In the genomic region with DNA sequence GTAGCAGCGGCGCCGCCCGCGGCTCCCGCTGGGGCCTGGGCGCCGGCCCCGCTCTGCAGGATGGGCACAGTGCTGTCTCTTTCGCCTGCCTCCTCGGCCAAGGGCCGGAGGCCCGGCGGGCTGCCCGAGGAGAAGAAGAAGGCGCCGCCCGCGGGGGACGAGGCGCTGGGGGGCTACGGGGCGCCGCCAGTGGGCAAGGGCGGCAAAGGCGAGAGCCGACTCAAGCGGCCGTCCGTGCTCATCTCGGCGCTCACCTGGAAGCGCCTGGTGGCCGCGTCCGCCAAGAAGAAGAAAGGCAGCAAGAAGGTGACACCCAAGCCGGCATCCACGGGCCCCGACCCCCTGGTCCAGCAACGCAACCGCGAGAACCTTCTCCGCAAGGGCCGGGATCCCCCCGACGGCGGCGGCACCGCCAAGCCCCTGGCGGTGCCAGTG, we compare ENCODE assay signal across 9 cellular contexts. TPM values are rescaled to one million over a fixed set of nuclear protein-coding genes. Genes with fewer than 3 reads are reported as not detected.
DNase-seq lines count a peak whose midpoint lies in the region; ATAC-seq, FAIRE-seq and TF ChIP-seq lines count a peak whose summit lies in the region.
"Had no signal": no experiment of that assay in that cellular context is flagged by ENCODE, and none has a peak within 500 bp of the region (broad histone marks: within the 10 kb centered on the region; RNA-seq: fewer than 3 reads in every experiment).

No MANE protein-coding gene starts in this region.

- no peak for FAIRE-seq in A549 (lab: Jason Lieb, UNC)
- FAIRE-seq in astrocyte (lab: Jason Lieb, UNC), result no peak

- H3K4me3 ChIP-seq in A549 (peak overlapping the region; percentile 64), astrocyte (ENCODE audit: insufficient read depth, low read depth, low read length) (peak overlapping the region; percentile 44)

- H2AFZ ChIP-seq in astrocyte (ENCODE audit: low read depth, low read length), result peak overlapping the region; percentile 80

- no peaks in the 10 kb centered on the region for H3K79me2 ChIP-seq in astrocyte (ENCODE audit: insufficient read depth, low read length)

- no peaks in the 10 kb centered on the region for H3K36me3 ChIP-seq in astrocyte (ENCODE audit: insufficient read depth, low read length)

- no peak for TF ChIP-seq EP300 in A549 (IDR thresholded peaks at IDR 0.05)

- no peak for TF ChIP-seq CTCF in A549 (IDR thresholded peaks at IDR 0.05)
- TF ChIP-seq CTCF in astrocyte (IDR thresholded peaks at IDR 0.05; ENCODE audit: insufficient read depth, low read depth, low read length), result no peak

- H3K27me3 ChIP-seq in astrocyte (ENCODE audit: insufficient read depth, low read length), result peaks cover 56% of the 10 kb centered on the region

- H3K27ac ChIP-seq in A549 (peak overlapping the region; percentile 56 to 73; a peak in 5 of 6 replicates), astrocyte (ENCODE audit: low read depth, low read length) (no peak overlapping the region)

- POLR2A ChIA-PET in A549 (lab: Yijun Ruan, JAX), result interaction anchor here (2.1 kb wide), 1 partner anchor 20 kb away, joined by 8 read pairs; no protein-coding TSS in a partner anchor

- H3K4me1 Mint-ChIP-seq in astrocyte (ENCODE audit: low read depth, unreplicated experiment), result peaks cover 18% of the 10 kb centered on the region
- H3K4me1 Mint-ChIP-seq in memory B cell, result peaks cover 11% of the 10 kb centered on the region

- H3K4me3 Mint-ChIP-seq in astrocyte (ENCODE audit: unreplicated experiment) (no peak overlapping the region), memory B cell (peak overlapping the region; percentile 39)

- H3K36me3 Mint-ChIP-seq in astrocyte (ENCODE audit: low read depth, unreplicated experiment) (no peaks in the 10 kb centered on the region), memory B cell (peaks cover 4% of the 10 kb centered on the region)

- H3K27ac Mint-ChIP-seq in astrocyte (ENCODE audit: unreplicated experiment), result no peak overlapping the region
- no peak overlapping the region for H3K27ac Mint-ChIP-seq in memory B cell
- H3K27ac Mint-ChIP-seq: activated B cell treated with CpG ODN at 0.5 μM for 24 hours had no signal

- DNase-seq in A549 (ENCODE audit: low read depth in 1 of 2, low spot score in 1 of 2) (no peak), astrocyte (ENCODE audit: low read depth) (no peak), memory B cell (ENCODE audit: low spot score in 2 of 2) (no peak), inferior parietal cortex (ENCODE audit: extremely low spot score) (no peak), SKM-1 treated with dmso at 0.1 percent for 144 hours (lab: John Stamatoyannopoulos, UW; ENCODE audit: unreplicated experiment) (no peak), HPDE6-E6E7 (ENCODE audit: extremely low spot score) (no peak)

- CTCF ChIA-PET in A549 (lab: Yijun Ruan, JAX), result interaction anchor here (1.1 to 12.4 kb wide), 6 partner anchors 19 to 108 kb away, joined by 3 to 140 read pairs (median 8); no protein-coding TSS in a partner anchor

- no CpG with 5 or more reads among the region's 50 CpGs for WGBS in A549 (ENCODE audit: missing lambda C conversion rate)

- peaks cover 65% of the 10 kb centered on the region for H3K27me3 Mint-ChIP-seq in astrocyte (ENCODE audit: low read depth, unreplicated experiment)
- peaks cover 24% of the 10 kb centered on the region for H3K27me3 Mint-ChIP-seq in memory B cell

- no peak for TF ChIP-seq RAD21 in A549 (conservative IDR thresholded peaks at IDR 0.05 in 1 of 2, IDR thresholded peaks at IDR 0.05 in 1 of 2)

- H3K9ac ChIP-seq in astrocyte (ENCODE audit: low read length), result no peak overlapping the region

- H3K4me2 ChIP-seq in A549, result peak overlapping the region; percentile 98
- peak overlapping the region; percentile 86 for H3K4me2 ChIP-seq in astrocyte (ENCODE audit: low read length)

- no peak for TF ChIP-seq POLR2A in A549 (IDR thresholded peaks at IDR 0.05; ENCODE audit: low read length)

- H3K4me1 ChIP-seq in A549 (peaks cover 41% of the 10 kb centered on the region), astrocyte (ENCODE audit: insufficient read depth, low read length) (peaks cover 14% of the 10 kb centered on the region)

- ATAC-seq in A549 (peak in 1 of 2 experiments; percentile 15; a peak in 3 of 6 replicates), GM21786 (IDR thresholded peaks at IDR 0.05; ENCODE audit: unreplicated experiment) (peak; percentile 21), memory B cell (ENCODE audit: low read depth) (peak; percentile 2), HG03571 (IDR thresholded peaks at IDR 0.05; ENCODE audit: unreplicated experiment) (no peak)

- H3K9me3 Mint-ChIP-seq in astrocyte (ENCODE audit: unreplicated experiment) (peaks cover 2% of the 10 kb centered on the region), memory B cell (no peaks in the 10 kb centered on the region)
- H3K9me3 Mint-ChIP-seq: activated B cell treated with CpG ODN at 0.5 μM for 24 hours had no signal

- H3K9me3 ChIP-seq in A549, result no peaks in the 10 kb centered on the region
- H3K9me3 ChIP-seq in astrocyte (ENCODE audit: insufficient read depth, low read depth, low read length), result no peaks in the 10 kb centered on the region

- peaks cover 4% of the 10 kb centered on the region for H4K20me1 ChIP-seq in astrocyte (ENCODE audit: insufficient read depth, low read length)

TF ChIP-seq in A549, 52 proteins besides CTCF, POLR2A, EP300 and RAD21:
- 0 out of 2 replicates have a peak, but pooled peaks have one; percentile 36 for TF ChIP-seq RNF2 (IDR thresholded peaks at IDR 0.05; ENCODE audit: borderline replicate concordance, low read depth)
- TF ChIP-seq RCOR1 (IDR thresholded peaks at IDR 0.05; ENCODE audit: low read depth, low read length), result no peak

RNA-seq across cellular contexts. Expression of a gene that starts 0.3 kb away (rescaled TPM):
- polyA plus RNA-seq in A549 (2011; rRNA removed), result 0.77 and 0.94 TPM in 2 replicates
- polyA plus RNA-seq in A549 (2012; cell fraction: cytosol; rRNA removed), result 0.58 and 0.79 TPM in 2 replicates
- polyA plus RNA-seq in A549 (2012; cell fraction: nucleus; rRNA removed), result 0.47 and 0.72 TPM in 2 replicates
- polyA plus RNA-seq in A549 (2017; fragmentation: RNase III; extraction: RNeasy Plus Mini Kit Qiagen cat#74134 plus additional on column Dnase treatment), result 0.43 to 0.73 TPM (median 0.63 TPM) in 3 replicates
- 1.2 and 1.3 TPM in 2 replicates for polyA minus RNA-seq in A549 (2011; rRNA and poly(A)+ RNA removed)
- total RNA-seq in astrocyte, result 0.75 and 1.1 TPM in 2 replicates
- total RNA-seq: activated B cell treated with CpG ODN at 0.5 μM for 24 hours had no signal

RNA-seq across cellular contexts. Expression of a gene that starts 25.2 kb away (rescaled TPM):
- polyA plus RNA-seq in A549 (2011; rRNA removed) (not detected in 2 replicates), A549 (2017; fragmentation: RNase III; extraction: RNeasy Plus Mini Kit Qiagen cat#74134 plus additional on column Dnase treatment) (not detected in 3 replicates)
- polyA plus RNA-seq in A549 (2012; cell fraction: cytosol; rRNA removed), result not detected in 2 replicates
- polyA plus RNA-seq in A549 (2012; cell fraction: nucleus; rRNA removed), result not detected in 2 replicates
- polyA minus RNA-seq in A549 (2011; rRNA and poly(A)+ RNA removed), result not detected in 2 replicates
- total RNA-seq in astrocyte, result not detected in 2 replicates
- total RNA-seq: activated B cell treated with CpG ODN at 0.5 μM for 24 hours had no signal

RNA-seq across cellular contexts. Expression of a gene that starts 33.4 kb away (rescaled TPM):
- polyA plus RNA-seq in A549 (2011; rRNA removed) (not detected in 2 replicates), A549 (2017; fragmentation: RNase III; extraction: RNeasy Plus Mini Kit Qiagen cat#74134 plus additional on column Dnase treatment) (not detected in 3 replicates)
- not detected in 2 replicates for polyA plus RNA-seq in A549 (2012; cell fraction: cytosol; rRNA removed)
- not detected in 2 replicates for polyA plus RNA-seq in A549 (2012; cell fraction: nucleus; rRNA removed)
- polyA minus RNA-seq in A549 (2011; rRNA and poly(A)+ RNA removed), result not detected in 2 replicates
- total RNA-seq in astrocyte, result not detected in 2 replicates
- total RNA-seq: activated B cell treated with CpG ODN at 0.5 μM for 24 hours had no signal
